ENCODE assay signal across 18 cellular contexts in genomic region chr2:204479557-204479956, GRCh38.
DNase-seq lines count a peak whose midpoint lies in the region; ATAC-seq and TF ChIP-seq lines count a peak whose summit lies in the region.
"Had no signal": no experiment of that assay in that cellular context is flagged by ENCODE, and none has a peak within 500 bp of the region (broad histone marks: within the 10 kb centered on the region; RNA-seq: fewer than 3 reads in every experiment).

No MANE protein-coding gene starts in this region.

- BruUV-seq in A673 (replicated peaks; lab: Mats Ljungman, UMichigan), result no TSS peak

- H3K9me3 ChIP-seq in A673 (ENCODE audit: low read depth, low read length, poor library complexity, severe bottlenecking), result no peaks in the 10 kb centered on the region
- H3K9me3 ChIP-seq: SK-N-SH, tibial nerve had no signal

- H3K27ac ChIP-seq in A673 (ENCODE audit: low read depth, low read length, poor library complexity, severe bottlenecking), result no peak overlapping the region
- H3K27ac ChIP-seq in RWPE1, result no peak overlapping the region
- H3K27ac ChIP-seq: coronary artery, epithelial cell of prostate, tibial nerve had no signal

- POLR2A ChIA-PET in A673 (lab: Charles Lee; ENCODE audit: low non-redundant PET), result no interaction called here
- POLR2A ChIA-PET in RWPE1 (lab: Yijun Ruan, JAX; ENCODE audit: low non-redundant PET), result no interaction called here

- TF ChIP-seq CTCF in A673 (conservative IDR thresholded peaks at IDR 0.05; ENCODE audit: low read depth, low read length) (no peak), RWPE1 (conservative IDR thresholded peaks at IDR 0.05; ENCODE audit: low read depth) (no peak)

- intact Hi-C loops in A673 (cut with micrococcal nuclease; ENCODE audit: unreplicated experiment), result no loop called here

- no peak overlapping the region for H3K4me3 ChIP-seq in A673 (ENCODE audit: low read depth, low read length, poor library complexity, severe bottlenecking)
- H3K4me3 ChIP-seq: coronary artery, GM23338, tibial nerve had no signal

- DNase-seq in Caki2 (ENCODE audit: low read depth), result peak; percentile 54
- DNase-seq in HCEC 1CT, result peak; percentile 31
- DNase-seq in astrocyte of the hippocampus (ENCODE audit: low read depth, low spot score), result peak; percentile 39
- peak; percentile 69 for DNase-seq in iris pigment epithelial cell (ENCODE audit: low read depth)
- DNase-seq in A673 (ENCODE audit: low spot score), result no peak
- DNase-seq in NCI-H446 (lab: John Stamatoyannopoulos, UW), result no peak
- no peak for DNase-seq in RWPE1 (ENCODE audit: low spot score)
- DNase-seq: aorta; kidney; NCI-H774; SK-N-SH; stimulated activated CD4-positive, alpha-beta T cell treated with anti-CD3 and anti-CD28 coated beads, Interleukin-12 subunit alpha, Interleukin-12 subunit beta, amount 100 ng/mL, for 4 hours; stimulated activated naive B cell treated with anti-CD40 and anti-IgM and Interleukin-4, amounts not matched to agents 10 μg/mL and 1 μg/mL and 100 μg/mL, for 72 hours had no signal

- CTCF ChIA-PET in A673 (lab: Charles Lee) (no interaction called here), RWPE1 (lab: Yijun Ruan, JAX) (interaction anchor here (0.7 to 1.1 kb wide), 2 partner anchors 215 to 805 kb away, joined by 3 to 7 read pairs; no protein-coding TSS in a partner anchor)

- no peak for ATAC-seq in GM19023 (IDR thresholded peaks at IDR 0.05; ENCODE audit: unreplicated experiment)
- ATAC-seq: GM23338; stimulated activated naive B cell treated with anti-CD40 and anti-IgM and Interleukin-4, amounts not matched to agents 10 μg/mL and 1 μg/mL and 100 μg/mL, for 72 hours had no signal

- no peaks in the 10 kb centered on the region for H3K27me3 ChIP-seq in A673 (replicated peaks; ENCODE audit: insufficient read depth, low read depth, low read length, poor library complexity)
- H3K27me3 ChIP-seq: tibial nerve had no signal

- H3K36me3 ChIP-seq in A673 (ENCODE audit: insufficient read depth, low read length, poor library complexity, severe bottlenecking), result no peaks in the 10 kb centered on the region
- H3K36me3 ChIP-seq: tibial nerve had no signal

- in situ Hi-C loops in Caki2 (cut with HindIII; ENCODE audit: low pct_unique_long_range_greater_than_20kb, low sequenced_read_pairs), result no loop called here

- H3K4me1 ChIP-seq in A673 (ENCODE audit: insufficient read depth, low read length, poor library complexity, severe bottlenecking), result no peaks in the 10 kb centered on the region

Comparison
In these comparisons a context has a peak if more than half of its experiments do, and no peak if none do; other contexts are left out.
1. DNase-seq: peak in Caki2 (single experiment), HCEC 1CT (single experiment), astrocyte of the hippocampus (single experiment) and iris pigment epithelial cell (single experiment); none in A673 (single experiment), NCI-H446 (0 of 2) and RWPE1 (single experiment).